ENCODE assay signal across 30 cellular contexts in the genomic region with DNA sequence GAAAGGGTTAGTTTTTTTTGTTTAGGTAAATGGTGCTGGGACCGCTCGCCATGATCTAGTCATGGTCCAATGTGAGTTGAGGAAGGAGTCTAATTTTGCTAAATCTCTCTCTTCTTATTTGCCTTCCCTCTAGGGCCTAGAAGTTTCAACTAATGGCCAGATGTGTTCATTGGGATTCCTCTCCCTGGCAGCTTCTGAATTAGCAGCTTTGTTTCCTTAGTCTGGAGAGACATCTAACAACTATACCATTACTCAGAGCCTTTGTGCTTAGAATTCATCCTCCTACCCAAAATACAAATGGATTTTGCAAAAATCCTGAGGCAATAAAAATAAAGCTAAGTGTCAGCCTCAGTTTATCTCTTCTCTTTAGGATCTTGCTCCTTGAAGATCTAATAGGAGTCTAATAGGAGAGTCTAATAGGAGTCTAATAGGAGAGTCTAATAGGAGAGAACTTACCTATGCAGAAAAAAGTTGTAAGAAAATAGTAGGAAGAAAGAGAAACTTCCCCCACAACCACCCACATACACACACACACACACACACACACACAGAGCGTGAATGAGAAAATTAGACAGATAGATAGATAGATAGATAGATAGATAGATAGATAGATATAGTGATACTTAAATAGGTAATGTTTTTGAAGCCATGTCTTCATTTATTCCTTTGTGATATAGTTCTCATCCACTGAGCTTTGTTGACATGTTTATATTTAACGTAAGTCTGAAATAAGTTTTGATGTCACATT.
"Had no signal": no experiment of that assay in that cellular context is flagged by ENCODE, and none has a peak within 500 bp of the region (broad histone marks: within the 10 kb centered on the region; RNA-seq: fewer than 3 reads in every experiment).

No MANE protein-coding gene starts in this region.

- H3K4me1 Mint-ChIP-seq: endodermal cell; naive thymus-derived CD4-positive, alpha-beta T cell; nephron; stimulated activated effector memory CD8-positive, alpha-beta T cell treated with anti-CD3 and anti-CD28 coated beads, Interleukin-12 subunit alpha, Interleukin-12 subunit beta, amount 100 ng/mL, for 72 hours had no signal

- H3K27ac Mint-ChIP-seq: dendritic cell treated with granulocyte-macrophage colony-stimulating factor and Interleukin-4, amounts not matched to agents 40 ng/mL and 50 ng/mL, for 4 days; endodermal cell; naive thymus-derived CD4-positive, alpha-beta T cell; nephron; stimulated activated effector memory CD8-positive, alpha-beta T cell treated with anti-CD3 and anti-CD28 coated beads, Interleukin-12 subunit alpha, Interleukin-12 subunit beta, amount 100 ng/mL, for 72 hours had no signal

- H3K27me3 Mint-ChIP-seq: dendritic cell treated with granulocyte-macrophage colony-stimulating factor and Interleukin-4, amounts not matched to agents 40 ng/mL and 50 ng/mL, for 4 days; naive thymus-derived CD4-positive, alpha-beta T cell had no signal

- H3K79me2 ChIP-seq: hepatocyte had no signal

- H3K4me2 ChIP-seq: hepatocyte, smooth muscle cell had no signal

- H3K36me3 ChIP-seq: colonic mucosa, gastrocnemius medialis, heart left ventricle, left lung, ovary, right atrium auricular region, vagina had no signal

- H3K9me3 ChIP-seq: colonic mucosa, gastrocnemius medialis, heart left ventricle, ovary, right atrium auricular region, vagina had no signal

- H3K9me3 Mint-ChIP-seq: nephron had no signal

- ATAC-seq: esophagus mucosa; gastrocnemius medialis; heart left ventricle; left cardiac atrium; left lung; naive thymus-derived CD4-positive, alpha-beta T cell; sciatic nerve; stimulated activated effector memory CD8-positive, alpha-beta T cell treated with anti-CD3 and anti-CD28 coated beads, Interleukin-12 subunit alpha, Interleukin-12 subunit beta, amount 100 ng/mL, for 72 hours; stimulated activated naive CD8-positive, alpha-beta T cell treated with anti-CD3 and anti-CD28 coated beads, Interleukin-15, Interleukin-2, amounts not matched to agents 100 U/mL and 50 U/mL, for 24 hours had no signal

- H3K27me3 ChIP-seq: colonic mucosa, gastrocnemius medialis, heart left ventricle, hepatocyte, left lung, ovary, right atrium auricular region, vagina had no signal

- H3K4me1 ChIP-seq: colonic mucosa, gastrocnemius medialis, heart left ventricle, left lung, right atrium auricular region, vagina had no signal

- H3K27ac ChIP-seq: colonic mucosa, epithelial cell of prostate, gastrocnemius medialis, heart left ventricle, hepatocyte, left lung, ovary, right atrium auricular region, vagina had no signal

- H3K36me3 Mint-ChIP-seq: naive thymus-derived CD4-positive, alpha-beta T cell; stimulated activated effector memory CD8-positive, alpha-beta T cell treated with anti-CD3 and anti-CD28 coated beads, Interleukin-12 subunit alpha, Interleukin-12 subunit beta, amount 100 ng/mL, for 72 hours had no signal

- DNase-seq: colonic mucosa; effector CD8-positive, alpha-beta T cell; endodermal cell; foreskin fibroblast; gastrocnemius medialis; heart left ventricle; left cardiac atrium; left lung; mesendoderm; midbrain; naive thymus-derived CD4-positive, alpha-beta T cell; occipital lobe; ovary; stimulated activated CD4-positive, alpha-beta T cell treated with anti-CD3 and anti-CD28 coated beads, Interleukin-12 subunit alpha, Interleukin-12 subunit beta, amount 100 ng/mL, for 4 hours; stimulated activated CD4-positive, alpha-beta T cell treated with anti-CD3 and anti-CD28 coated beads, Interleukin-1b, Interleukin-23, amount 100 ng/mL, for 48 hours; stimulated activated CD4-positive, alpha-beta T cell treated with anti-CD3 and anti-CD28 coated beads, Interleukin-4, amount 100 ng/mL, for 1 hour; stimulated activated naive CD8-positive, alpha-beta T cell treated with anti-CD3 and anti-CD28 coated beads, Interleukin-15, Interleukin-2, amounts not matched to agents 100 U/mL and 50 U/mL, for 24 hours; substantia nigra; trophoblast cell had no signal

- H3K4me3 ChIP-seq: colonic mucosa, gastrocnemius medialis, heart left ventricle, hepatocyte, left lung, ovary, right atrium auricular region, smooth muscle cell, vagina had no signal

- FAIRE-seq: islet of Langerhans had no signal

- H2AFZ ChIP-seq: hepatocyte had no signal

- H3K4me3 Mint-ChIP-seq: dendritic cell treated with granulocyte-macrophage colony-stimulating factor and Interleukin-4, amounts not matched to agents 40 ng/mL and 50 ng/mL, for 4 days; endodermal cell; naive thymus-derived CD4-positive, alpha-beta T cell; nephron; stimulated activated effector memory CD8-positive, alpha-beta T cell treated with anti-CD3 and anti-CD28 coated beads, Interleukin-12 subunit alpha, Interleukin-12 subunit beta, amount 100 ng/mL, for 72 hours had no signal
